ENCODE assay signal across 1 cellular context in genomic region chr11:17015639-17016125, GRCh38.
TF ChIP-seq lines count a peak whose summit lies in the region.

No MANE protein-coding gene starts in this region.

TF ChIP-seq in IMR-90, 13 proteins besides CTCF, POLR2A, EP300 and RAD21 (continued from another document):
- no peak for TF ChIP-seq ELK1 (IDR thresholded peaks at IDR 0.05; ENCODE audit: borderline replicate concordance, low read depth, low read length)
- no peak for TF ChIP-seq BHLHE40 (IDR thresholded peaks at IDR 0.05; ENCODE audit: low read depth, low read length)
- no peak for TF ChIP-seq CHD1 (IDR thresholded peaks at IDR 0.05; ENCODE audit: low read depth, low read length)
- TF ChIP-seq RCOR1 (IDR thresholded peaks at IDR 0.05; ENCODE audit: insufficient replicate concordance, low read length) = no peak
